In the genomic region with DNA sequence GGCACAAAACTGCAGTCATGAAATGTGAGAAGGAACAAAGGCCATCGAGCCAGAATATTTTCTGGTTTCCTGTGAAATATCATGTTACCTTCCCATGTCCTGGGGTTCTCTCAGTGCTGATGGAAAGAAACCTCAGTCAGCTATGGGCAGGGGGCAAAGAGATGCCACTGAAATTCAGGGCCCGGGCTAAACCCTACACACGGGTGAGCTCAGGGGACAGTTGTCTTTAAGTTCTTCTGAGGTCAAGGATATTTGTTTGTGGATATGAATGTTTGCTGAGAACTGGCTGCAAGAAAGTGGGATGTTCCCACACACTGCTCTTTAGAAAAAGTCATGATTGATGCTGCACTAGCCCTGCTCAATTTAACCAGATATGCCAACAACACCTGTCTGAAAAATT, we compare ENCODE assay signal across 14 cellular contexts.
DNase-seq lines count a peak whose midpoint lies in the region; ATAC-seq and TF ChIP-seq lines count a peak whose summit lies in the region.
"Had no signal": no experiment of that assay in that cellular context is flagged by ENCODE, and none has a peak within 500 bp of the region (broad histone marks: within the 10 kb centered on the region; RNA-seq: fewer than 3 reads in every experiment).

No MANE protein-coding gene starts in this region.

- H3K9me3 Mint-ChIP-seq in nephron progenitor cell, result peaks cover 4% of the 10 kb centered on the region
- H3K9me3 Mint-ChIP-seq in naive thymus-derived CD8-positive, alpha-beta T cell, result peaks cover 0 to 3% (median 0%) of the 10 kb centered on the region in 9 donors
- H3K9me3 Mint-ChIP-seq: H9 had no signal

- ATAC-seq in naive thymus-derived CD8-positive, alpha-beta T cell, result no peak

- CTCF ChIA-PET in OCI-LY7 (lab: Charles Lee; ENCODE audit: unreplicated experiment), result no interaction called here

- 0 out of 2 replicates have a peak overlapping the region, but pooled peaks have one; percentile 4 for H3K27ac ChIP-seq in C4-2B
- peak overlapping the region; percentile 88 for H3K27ac ChIP-seq in OCI-LY7 (ENCODE audit: low read depth, low read length, poor library complexity, severe bottlenecking)
- H3K27ac ChIP-seq: BLaER1 had no signal

- no TSS peak for BruUV-seq in OCI-LY7 (replicated peaks; lab: Mats Ljungman, UMichigan)

- peak overlapping the region; percentile 27 for H3K27ac Mint-ChIP-seq in nephron progenitor cell
- no peak overlapping the region for H3K27ac Mint-ChIP-seq in naive thymus-derived CD8-positive, alpha-beta T cell
- H3K27ac Mint-ChIP-seq: CD4-positive, CD25-positive, alpha-beta regulatory T cell; H9 had no signal

- TF ChIP-seq CTCF in C4-2B (conservative IDR thresholded peaks at IDR 0.05) (no peak), OCI-LY7 (conservative IDR thresholded peaks at IDR 0.05; ENCODE audit: low read length) (no peak), nephron progenitor cell (IDR thresholded peaks at IDR 0.05) (no peak)

- POLR2A ChIA-PET in OCI-LY7 (lab: Charles Lee), result interaction anchor here (0.6 to 1.2 kb wide), 4 partner anchors 39 to 899 kb away, joined by 3 to 4 read pairs (median 4); no protein-coding TSS in a partner anchor
- POLR2A ChIA-PET in naive thymus-derived CD8-positive, alpha-beta T cell (lab: Charles Lee), result no interaction called here

- peak overlapping the region; percentile 72 for H3K4me2 ChIP-seq in OCI-LY7 (ENCODE audit: low read length)
- H3K4me2 ChIP-seq: BLaER1 had no signal

- H4K20me1 ChIP-seq in OCI-LY7 (ENCODE audit: insufficient read depth, low read length), result no peaks in the 10 kb centered on the region
- H4K20me1 ChIP-seq: BLaER1 had no signal

- no peaks in the 10 kb centered on the region for H3K9me2 ChIP-seq in OCI-LY7 (ENCODE audit: insufficient read depth, low read length)

- H3K79me2 ChIP-seq in OCI-LY7 (ENCODE audit: insufficient read depth, low read depth, low read length), result no peaks in the 10 kb centered on the region

- H3K27me3 Mint-ChIP-seq in nephron progenitor cell (ENCODE audit: low read depth, poor library complexity), result peaks cover 8% of the 10 kb centered on the region
- peaks cover 0 to 10% (median 0%) of the 10 kb centered on the region in 5 donors for H3K27me3 Mint-ChIP-seq in naive thymus-derived CD8-positive, alpha-beta T cell
- H3K27me3 Mint-ChIP-seq: CD4-positive, CD25-positive, alpha-beta regulatory T cell had no signal

- intact Hi-C loops in OCI-LY7 (cut with micrococcal nuclease; ENCODE audit: unreplicated experiment), result no loop called here

- H3K9me3 ChIP-seq in OCI-LY7 (ENCODE audit: low read length), result no peaks in the 10 kb centered on the region
- H3K9me3 ChIP-seq: BLaER1 had no signal

- H2AFZ ChIP-seq in OCI-LY7 (ENCODE audit: low read length), result peak overlapping the region; percentile 53; the same call in 1 of the 2 replicates

- DNase-seq in NCI-H2107 treated with DMSO at 0.1 percent for 48 hours (lab: John Stamatoyannopoulos, UW; ENCODE audit: unreplicated experiment) (peak; percentile 30), NCI-H2107 (lab: John Stamatoyannopoulos, UW) (no peak), OCI-LY7 (ENCODE audit: low spot score) (peak; percentile 25), nephron progenitor cell (no peak), dedifferentiated amniotic fluid mesenchymal stem cell (ENCODE audit: extremely low spot score) (no peak)
- no peak for DNase-seq in naive thymus-derived CD8-positive, alpha-beta T cell
- DNase-seq: 8988T; AML-193; CD4-positive, CD25-positive, alpha-beta regulatory T cell; DMS53; GOT3; H9 had no signal

- H3K4me1 ChIP-seq in OCI-LY7 (ENCODE audit: insufficient read depth, low read length, poor library complexity, severe bottlenecking), result peaks cover 58% of the 10 kb centered on the region

- H3K4me1 Mint-ChIP-seq in nephron progenitor cell, result peaks cover 9% of the 10 kb centered on the region
- no peaks in the 10 kb centered on the region for H3K4me1 Mint-ChIP-seq in naive thymus-derived CD8-positive, alpha-beta T cell
- H3K4me1 Mint-ChIP-seq: CD4-positive, CD25-positive, alpha-beta regulatory T cell; H9 had no signal

- no peaks in the 10 kb centered on the region for H3K36me3 ChIP-seq in OCI-LY7 (ENCODE audit: insufficient read depth, low read length)
- H3K36me3 ChIP-seq: BLaER1 had no signal

- peaks cover 54% of the 10 kb centered on the region for H3K36me3 Mint-ChIP-seq in nephron progenitor cell (ENCODE audit: low read depth)
- peaks cover 0 to 8% (median 0%) of the 10 kb centered on the region in 3 donors for H3K36me3 Mint-ChIP-seq in naive thymus-derived CD8-positive, alpha-beta T cell
- H3K36me3 Mint-ChIP-seq: CD4-positive, CD25-positive, alpha-beta regulatory T cell had no signal

- H3K4me3 Mint-ChIP-seq in nephron progenitor cell, result no peak overlapping the region
- H3K4me3 Mint-ChIP-seq in naive thymus-derived CD8-positive, alpha-beta T cell, result no peak overlapping the region
- H3K4me3 Mint-ChIP-seq: CD4-positive, CD25-positive, alpha-beta regulatory T cell; H9 had no signal

- H3K4me3 ChIP-seq in OCI-LY7 (ENCODE audit: low read depth, low read length, poor library complexity, severe bottlenecking), result no peak overlapping the region
- H3K4me3 ChIP-seq: BLaER1 had no signal

Comparison
In these comparisons a context has a peak if more than half of its experiments do, and no peak if none do; other contexts are left out.
1. DNase-seq: peak in NCI-H2107 treated with DMSO at 0.1 percent for 48 hours (single experiment) and OCI-LY7 (single experiment); none in NCI-H2107 (single experiment), nephron progenitor cell (single experiment), naive thymus-derived CD8-positive, alpha-beta T cell (0 of 10) and dedifferentiated amniotic fluid mesenchymal stem cell (single experiment).